In genomic region chr21:46181436-46181835, GRCh38 we compare ENCODE assay signal across 18 cellular contexts. TPM values are rescaled to one million over a fixed set of nuclear protein-coding genes. Genes with fewer than 3 reads are reported as not detected.
A peak's percentile ranks its signal among the peaks of the same experiment; 100 is the strongest.
DNase-seq lines count a peak whose midpoint lies in the region; ATAC-seq, FAIRE-seq and TF ChIP-seq lines count a peak whose summit lies in the region.
"Had no signal": no experiment of that assay in that cellular context is flagged by ENCODE, and none has a peak within 500 bp of the region (broad histone marks: within the 10 kb centered on the region; RNA-seq: fewer than 3 reads in every experiment).

No MANE protein-coding gene starts in this region.

- no peaks in the 10 kb centered on the region; a peak in 1 of 5 replicates for H3K27me3 ChIP-seq in HepG2 (ENCODE audit: control insufficient read depth in 1 of 2, insufficient read depth in 2 of 2, low read length in 2 of 2)
- H3K27me3 ChIP-seq in right lobe of liver = no peaks in the 10 kb centered on the region
- no peaks in the 10 kb centered on the region for H3K27me3 ChIP-seq in K562 (ENCODE audit: control insufficient read depth in 2 of 2, insufficient read depth in 2 of 2, low read length in 2 of 2)
- no peaks in the 10 kb centered on the region for H3K27me3 ChIP-seq in aorta (ENCODE audit: control insufficient read depth in 1 of 2, insufficient read depth in 2 of 2, low read length in 1 of 2)

- H3K4me1 ChIP-seq in HepG2 (ENCODE audit: insufficient read depth, low read length) (peaks cover 20% of the 10 kb centered on the region), right lobe of liver (no peaks in the 10 kb centered on the region), K562 (replicated peaks in 1 of 2; ENCODE audit: control insufficient read depth in 2 of 2, insufficient read depth in 2 of 2, low read length in 2 of 2) (peaks cover 45 to 68% of the 10 kb centered on the region in 2 experiments), aorta (ENCODE audit: control insufficient read depth in 1 of 2, insufficient read depth in 2 of 2, low read length in 2 of 2) (no peaks in the 10 kb centered on the region)

- H3K27ac ChIP-seq in HepG2 (ENCODE audit: extremely low read length, insufficient read depth, low read length) (no peak overlapping the region), right lobe of liver (no peak overlapping the region), K562 (ENCODE audit: extremely low read depth, low read depth, low read length) (no peak overlapping the region), aorta (ENCODE audit: low read depth in 1 of 2, low read length in 2 of 2) (no peak overlapping the region)

- POLR2A ChIA-PET in HepG2 (lab: Yijun Ruan, JAX) = no interaction called here
- POLR2A ChIA-PET in K562 (lab: Yijun Ruan, JAX) = interaction anchor here (1.8 kb wide), 1 partner anchor 9 kb away, joined by 5 read pairs; no protein-coding TSS in a partner anchor

- no peak for FAIRE-seq in HepG2 (lab: Jason Lieb, UNC)
- no peak for FAIRE-seq in K562 (lab: Jason Lieb, UNC)

- H3K4me2 ChIP-seq in HepG2 (ENCODE audit: low read depth, low read length) (no peak overlapping the region), K562 (ENCODE audit: insufficient read depth, low read length) (no peak overlapping the region)

- H3K9me3 Mint-ChIP-seq in nephron = peaks cover 13% of the 10 kb centered on the region

- TF ChIP-seq CTCF in HepG2 (CRISPR knock-in tag; IDR thresholded peaks at IDR 0.05) (no peak), right lobe of liver (IDR thresholded peaks at IDR 0.05) (no peak), K562 (IDR thresholded peaks at IDR 0.05 in 2 of 3, conservative IDR thresholded peaks at IDR 0.05 in 1 of 3; ENCODE audit: insufficient read depth in 2 of 3, low read depth in 1 of 3, low read length in 3 of 3) (no peak), nephron (IDR thresholded peaks at IDR 0.05; ENCODE audit: unreplicated experiment in 3 of 3) (no peak)

- intact Hi-C loops in HepG2 (cut with micrococcal nuclease; ENCODE audit: unreplicated experiment) = no loop called here
- intact Hi-C loops in right lobe of liver (cut with DNase I) = no loop called here
- intact Hi-C loops in K562 (cut with micrococcal nuclease) = no loop called here
- intact Hi-C loops in aorta (cut with DNase I) = loop anchor here in 1 of 2 donors (5.0 kb wide), 1 partner anchor 141 kb away; the partner anchor contains the start of genes C21orf58 and PCNT

- no peaks in the 10 kb centered on the region for H3K36me3 ChIP-seq in HepG2 (replicated peaks in 1 of 2; ENCODE audit: control insufficient read depth in 1 of 2, insufficient read depth in 2 of 2, low read length in 2 of 2)
- H3K36me3 ChIP-seq in right lobe of liver = no peaks in the 10 kb centered on the region
- peaks cover 30% of the 10 kb centered on the region; the same call in 1 of the 3 replicates for H3K36me3 ChIP-seq in K562 (ENCODE audit: control insufficient read depth, insufficient read depth, low read length)
- H3K36me3 ChIP-seq in aorta (ENCODE audit: control insufficient read depth in 1 of 2, insufficient read depth in 2 of 2, low read length in 1 of 2) = no peaks in the 10 kb centered on the region

- TF ChIP-seq EP300 in HepG2 (IDR thresholded peaks at IDR 0.05; ENCODE audit: low read depth in 2 of 2, low read length in 2 of 2) (no peak), HepG2 (CRISPR knock-in tag; IDR thresholded peaks at IDR 0.05; ENCODE audit: borderline replicate concordance) (no peak), K562 (IDR thresholded peaks at IDR 0.05; ENCODE audit: low read length) (no peak)

- no TSS peak for BruUV-seq in HepG2 (replicated peaks; lab: Mats Ljungman, UMichigan)
- no TSS peak for BruUV-seq in K562 (replicated peaks; lab: Mats Ljungman, UMichigan)

- H3K79me2 ChIP-seq in HepG2 (ENCODE audit: insufficient read depth, low read length) (no peaks in the 10 kb centered on the region), K562 (ENCODE audit: control insufficient read depth, insufficient read depth, low read length) (peaks cover 70% of the 10 kb centered on the region)

- H3K4me1 Mint-ChIP-seq in nephron = peaks cover 12% of the 10 kb centered on the region

- no CpG with 5 or more reads among the region's 19 CpGs for WGBS in HepG2 (ENCODE audit: low lambda C conversion rate)
- 87% methylated on average over 6 of the region's 19 CpGs for WGBS in right lobe of liver (ENCODE audit: insufficient coverage, low coverage, low lambda C conversion rate, missing lambda C conversion rate)
- 88% methylated on average over 19 of the region's 19 CpGs for WGBS in K562 (ENCODE audit: insufficient coverage, low coverage, missing lambda C conversion rate)
- WGBS in aorta, 2 donors = 89% methylated on average over 19 of the region's 19 CpGs

- ATAC-seq in HepG2 (peak; percentile 3; the same call in 1 of the 3 replicates), right lobe of liver (no peak), K562 (no peak), aorta (ENCODE audit: low FRiP score) (no peak)

- H3K9ac ChIP-seq in HepG2 (ENCODE audit: insufficient read depth, low read depth, low read length) (no peak overlapping the region), K562 (ENCODE audit: insufficient read depth in 1 of 2, low read depth in 2 of 2, low read length in 2 of 2) (peak overlapping the region in 1 of 2 experiments; percentile 87; a peak in 2 of 4 replicates)

- H3K9me1 ChIP-seq in K562 (ENCODE audit: control insufficient read depth, insufficient read depth, low read length) = peaks cover 5% of the 10 kb centered on the region

- TF ChIP-seq RAD21 in HepG2 (CRISPR knock-in tag; IDR thresholded peaks at IDR 0.05) = no peak
- TF ChIP-seq RAD21 in K562 (CRISPR knock-in tag; conservative IDR thresholded peaks at IDR 0.05 in 1 of 2, IDR thresholded peaks at IDR 0.05 in 1 of 2) = no peak

- H3K36me3 Mint-ChIP-seq in nephron (ENCODE audit: low read depth) = peaks cover 33% of the 10 kb centered on the region
- H3K36me3 Mint-ChIP-seq: CD14-positive monocyte had no signal

- H3K9me3 ChIP-seq in HepG2 (ENCODE audit: low read length) (no peaks in the 10 kb centered on the region), right lobe of liver (no peaks in the 10 kb centered on the region), K562 (replicated peaks; ENCODE audit: control insufficient read depth, insufficient read depth, low read depth, low read length) (no peaks in the 10 kb centered on the region), aorta (ENCODE audit: control insufficient read depth, low read length) (no peaks in the 10 kb centered on the region)

- CTCF ChIA-PET in HepG2 (lab: Yijun Ruan, JAX; ENCODE audit: low intra/inter-chr PET ratio, low total read pairs) = no interaction called here
- CTCF ChIA-PET in K562 (lab: Yijun Ruan, JAX; ENCODE audit: low intra/inter-chr PET ratio) = interaction anchor here (0.6 kb wide), 1 partner anchor 309 kb away, joined by 3 read pairs; no protein-coding TSS in a partner anchor

- H3K4me3 Mint-ChIP-seq in nephron = peak overlapping the region in 2 of 3 experiments; percentile 27 to 47
- H3K4me3 Mint-ChIP-seq: CD14-positive monocyte had no signal

- DNase-seq in HepG2 (ENCODE audit: low spot score) (no peak), right lobe of liver (no peak), K562 (ENCODE audit: extremely low read depth in 1 of 4, low spot score in 3 of 4) (peak in 1 of 4 experiments; percentile 16), aorta (peak; percentile 42 to 72), GM19240 (ENCODE audit: insufficient read length, low spot score) (no peak), superior temporal gyrus (ENCODE audit: extremely low spot score) (no peak), UCSD-AML1 (lab: John Stamatoyannopoulos, UW; ENCODE audit: unreplicated experiment) (no peak)
- DNase-seq: ACHN; AML-193; HCEC 1CT; MV-4-11; NCI-H1417; NCI-H187 treated with DMSO at 0.1 percent for 48 hours; NCI-H446; NCI-H69; NK-92 treated with Interleukin-12 subunit alpha and Interleukin-12 subunit beta, amount 100 ng/mL, for 24 hours had no signal

- no peak for TF ChIP-seq POLR2A in HepG2 (IDR thresholded peaks at IDR 0.05; ENCODE audit: insufficient read depth in 1 of 2, low read depth in 2 of 2, low read length in 2 of 2)
- TF ChIP-seq POLR2A in right lobe of liver (IDR thresholded peaks at IDR 0.05) = no peak
- no peak for TF ChIP-seq POLR2A in K562 (conservative IDR thresholded peaks at IDR 0.05)

- peak overlapping the region in 2 of 3 experiments; percentile 25 to 29 for H3K27ac Mint-ChIP-seq in nephron

- H2AFZ ChIP-seq in HepG2 (ENCODE audit: low read length) = no peak overlapping the region
- no peak overlapping the region for H2AFZ ChIP-seq in K562 (ENCODE audit: low read depth, low read length)

- H3K4me3 ChIP-seq in HepG2 (replicated peaks in 1 of 3; ENCODE audit: insufficient read depth in 1 of 3, low read depth in 2 of 3, low read length in 3 of 3) (no peak overlapping the region), right lobe of liver (no peak overlapping the region), K562 (no peak overlapping the region), aorta (ENCODE audit: low read length in 2 of 2) (no peak overlapping the region)

- H3K27me3 Mint-ChIP-seq in nephron (ENCODE audit: low read depth) = no peaks in the 10 kb centered on the region

- in situ Hi-C loops in HepG2 (cut with HindIII; ENCODE audit: extremely low pct_ligation_motif_present, low pct_unique_long_range_greater_than_20kb) (no loop called here), K562 (cut with MboI) (no loop called here)

- 0 out of 2 replicates have a peak, but pooled peaks cover 2% of the 10 kb centered on the region for H4K20me1 ChIP-seq in HepG2 (ENCODE audit: insufficient read depth, low read length)
- no peaks in the 10 kb centered on the region for H4K20me1 ChIP-seq in K562 (replicated peaks; ENCODE audit: control insufficient read depth, insufficient read depth, low read length)

RNA-seq across cellular contexts. Expression of gene SPATC1L, which starts 2.8 kb away (rescaled TPM):
- 2.8 and 3.3 TPM in 2 replicates for total RNA-seq in HepG2 (2016; rRNA removed; fragmentation: Illumina TruSeq; extraction: Trizol)
- 2.1 and 2.7 TPM in 2 replicates for total RNA-seq in HepG2 (2016; cell fraction: cytosol; rRNA removed; fragmentation: Illumina TruSeq; extraction: Trizol; ENCODE audit: low read depth)
- 3.0 and 3.3 TPM in 2 replicates for total RNA-seq in HepG2 (2016; cell fraction: insoluble cytoplasmic fraction; rRNA removed; fragmentation: Illumina TruSeq; extraction: Trizol)
- total RNA-seq in HepG2 (2016; cell fraction: membrane; rRNA removed; fragmentation: Illumina TruSeq; extraction: Trizol) = 3.0 and 3.8 TPM in 2 replicates
- 1.5 and 1.7 TPM in 2 replicates for total RNA-seq in HepG2 (2016; cell fraction: nucleus; rRNA removed; fragmentation: Illumina TruSeq; extraction: Trizol)
- polyA plus RNA-seq in HepG2 (2011; rRNA removed) = 1.4 and 2.6 TPM in 2 replicates
- polyA plus RNA-seq in HepG2 (2011; cell fraction: cytosol; rRNA removed) = 1.4 and 2.8 TPM in 2 replicates
- 9.6 and 9.7 TPM in 2 replicates for polyA plus RNA-seq in HepG2 (2011; cell fraction: nucleus; rRNA removed)
- polyA plus RNA-seq in HepG2 (2012) = 7.3 and 10.9 TPM in 2 replicates
- 5.4 and 5.7 TPM in 2 replicates for polyA plus RNA-seq in HepG2 (2016; cell fraction: cytosol; fragmentation: Illumina TruSeq; extraction: Trizol; ENCODE audit: low read depth)
- 5.9 and 7.1 TPM in 2 replicates for polyA plus RNA-seq in HepG2 (2016; cell fraction: insoluble cytoplasmic fraction; fragmentation: Illumina TruSeq; extraction: Trizol; ENCODE audit: low read depth)
- polyA plus RNA-seq in HepG2 (2016; cell fraction: membrane; fragmentation: Illumina TruSeq; extraction: Trizol; ENCODE audit: low read depth) = 6.0 and 7.3 TPM in 2 replicates
- polyA plus RNA-seq in HepG2 (2016; cell fraction: nucleus; fragmentation: Illumina TruSeq; extraction: Trizol; ENCODE audit: insufficient read depth, low read depth) = 5.8 and 6.5 TPM in 2 replicates
- polyA minus RNA-seq in HepG2 (2011; rRNA and poly(A)+ RNA removed; ENCODE audit: low replicate concordance) = 2.4 and 3.4 TPM in 2 replicates
- polyA minus RNA-seq in HepG2 (2011; cell fraction: cytosol; rRNA and poly(A)+ RNA removed) = 3.4 and 5.6 TPM in 2 replicates
- polyA minus RNA-seq in HepG2 (2011; cell fraction: nucleus; rRNA and poly(A)+ RNA removed) = 0.77 and 1.6 TPM in 2 replicates
- 1 to 10 TPM in 1 of 6 experiments, under 1 TPM in 3, not detected in 2; 0.31 to 1.7 (median 0.51) TPM for total RNA-seq in right lobe of liver
- 20.1 and 44.2 TPM in 2 replicates for total RNA-seq in K562 (2011; cell fraction: chromatin; rRNA removed; ENCODE audit: low replicate concordance)
- total RNA-seq in K562 (2011; cell fraction: nucleolus; rRNA removed) = 39.1 and 40.0 TPM in 2 replicates
- total RNA-seq in K562 (2011; cell fraction: nucleoplasm; rRNA removed) = 28.1 and 28.7 TPM in 2 replicates
- 63.7 and 104 TPM in 2 replicates for total RNA-seq in K562 (2014; rRNA removed)
- total RNA-seq in K562 (2014; rRNA removed; fragmentation: Illumina TruSeq; extraction: Trizol) = 10.4 and 12.6 TPM in 2 replicates
- total RNA-seq in K562 (2015; rRNA removed; fragmentation: Illumina TruSeq; extraction: Trizol) = 29.7 and 31.9 TPM in 2 replicates
- 118 and 121 TPM in 2 replicates for total RNA-seq in K562 (2021)
- 6.7 and 23.0 TPM in 2 replicates for polyA plus RNA-seq in K562 (2011; rRNA removed)
- polyA plus RNA-seq in K562 (2011; cell fraction: cytosol; rRNA removed) = 22.2 and 53.4 TPM in 2 replicates
- 41.7 and 48.0 TPM in 2 replicates for polyA plus RNA-seq in K562 (2011; cell fraction: nucleus; rRNA removed)
- 94.4 and 104 TPM in 2 replicates for polyA plus RNA-seq in K562 (2012)
- polyA plus RNA-seq in K562 (2014; fragmentation: Illumina TruSeq; extraction: Trizol) = 38.3 and 84.8 TPM in 2 replicates
- polyA plus RNA-seq in K562 (2014; fragmentation: Nextera tagmentation; extraction: Ambion mirVana) = under 1 TPM in 1 of 2 experiments, not detected in 1; 0.14 TPM
- polyA plus RNA-seq in K562 (2014; rRNA removed) = 40.6 and 50.4 TPM in 2 replicates
- 4.8 and 6.1 TPM in 2 replicates for polyA minus RNA-seq in K562 (2011; rRNA and poly(A)+ RNA removed)
- 45.0 and 94.2 TPM in 2 replicates for polyA minus RNA-seq in K562 (2011; cell fraction: cytosol; rRNA and poly(A)+ RNA removed)
- polyA minus RNA-seq in K562 (2011; cell fraction: nucleus; rRNA and poly(A)+ RNA removed) = 10.6 and 16.9 TPM in 2 replicates
- 10 to 100 TPM in 1 of 2 donors, 1 to 10 TPM in 1; 5.2 to 12.4 TPM for total RNA-seq in aorta
- 10 to 100 TPM in 1 of 2 donors, 1 to 10 TPM in 1; 2.4 to 47.9 TPM for polyA plus RNA-seq in aorta

RNA-seq across cellular contexts. Expression of gene FTCD, which starts 26.1 kb away (rescaled TPM):
- total RNA-seq in HepG2 (2016; rRNA removed; fragmentation: Illumina TruSeq; extraction: Trizol) (78.5 and 105 TPM in 2 replicates), right lobe of liver (100 to 1,000 TPM; 141 to 668 (median 417) TPM), K562 (2014; rRNA removed) (not detected in 2 replicates), K562 (2014; rRNA removed; fragmentation: Illumina TruSeq; extraction: Trizol) (not detected in 2 replicates), K562 (2015; rRNA removed; fragmentation: Illumina TruSeq; extraction: Trizol) (0.08 and 0.25 TPM in 2 replicates), K562 (2021) (0.74 and 1.1 TPM in 2 replicates), aorta (1 to 10 TPM; 1.1 to 2.6 TPM)
- total RNA-seq in HepG2 (2016; cell fraction: cytosol; rRNA removed; fragmentation: Illumina TruSeq; extraction: Trizol; ENCODE audit: low read depth) = 13.1 and 13.2 TPM in 2 replicates
- total RNA-seq in HepG2 (2016; cell fraction: insoluble cytoplasmic fraction; rRNA removed; fragmentation: Illumina TruSeq; extraction: Trizol) = 61.2 and 115 TPM in 2 replicates
- 21.0 and 27.4 TPM in 2 replicates for total RNA-seq in HepG2 (2016; cell fraction: membrane; rRNA removed; fragmentation: Illumina TruSeq; extraction: Trizol)
- 94.5 and 110 TPM in 2 replicates for total RNA-seq in HepG2 (2016; cell fraction: nucleus; rRNA removed; fragmentation: Illumina TruSeq; extraction: Trizol)
- polyA plus RNA-seq in HepG2 (2011; rRNA removed) (75.7 and 112 TPM in 2 replicates), K562 (2011; rRNA removed) (0.11 and 0.41 TPM in 2 replicates), K562 (2014; fragmentation: Illumina TruSeq; extraction: Trizol) (not detected in 2 replicates), K562 (2014; fragmentation: Nextera tagmentation; extraction: Ambion mirVana) (not detected), K562 (2014; rRNA removed) (0.50 and 1.6 TPM in 2 replicates), aorta (1 to 10 TPM in 1 of 2 donors, under 1 TPM in 1; 0.50 to 8.7 TPM)
- polyA plus RNA-seq in HepG2 (2011; cell fraction: cytosol; rRNA removed) = 34.7 and 61.2 TPM in 2 replicates
- polyA plus RNA-seq in HepG2 (2011; cell fraction: nucleus; rRNA removed) = 656 and 751 TPM in 2 replicates
- 108 and 140 TPM in 2 replicates for polyA plus RNA-seq in HepG2 (2012)
- 11.0 and 12.4 TPM in 2 replicates for polyA plus RNA-seq in HepG2 (2016; cell fraction: cytosol; fragmentation: Illumina TruSeq; extraction: Trizol; ENCODE audit: low read depth)
- 47.9 and 52.0 TPM in 2 replicates for polyA plus RNA-seq in HepG2 (2016; cell fraction: insoluble cytoplasmic fraction; fragmentation: Illumina TruSeq; extraction: Trizol; ENCODE audit: low read depth)
- 11.9 and 17.7 TPM in 2 replicates for polyA plus RNA-seq in HepG2 (2016; cell fraction: membrane; fragmentation: Illumina TruSeq; extraction: Trizol; ENCODE audit: low read depth)
- polyA plus RNA-seq in HepG2 (2016; cell fraction: nucleus; fragmentation: Illumina TruSeq; extraction: Trizol; ENCODE audit: insufficient read depth, low read depth) = 369 and 379 TPM in 2 replicates
- polyA minus RNA-seq in HepG2 (2011; rRNA and poly(A)+ RNA removed; ENCODE audit: low replicate concordance) = 0.42 and 84.7 TPM in 2 replicates
- 33.3 and 39.2 TPM in 2 replicates for polyA minus RNA-seq in HepG2 (2011; cell fraction: cytosol; rRNA and poly(A)+ RNA removed)
- 93.9 and 118 TPM in 2 replicates for polyA minus RNA-seq in HepG2 (2011; cell fraction: nucleus; rRNA and poly(A)+ RNA removed)
- total RNA-seq in K562 (2011; cell fraction: chromatin; rRNA removed; ENCODE audit: low replicate concordance) = 5.4 and 12.8 TPM in 2 replicates
- 7.2 and 7.5 TPM in 2 replicates for total RNA-seq in K562 (2011; cell fraction: nucleolus; rRNA removed)
- 3.4 and 5.4 TPM in 2 replicates for total RNA-seq in K562 (2011; cell fraction: nucleoplasm; rRNA removed)
- polyA plus RNA-seq in K562 (2011; cell fraction: cytosol; rRNA removed) = 0.19 and 0.69 TPM in 2 replicates
- 2.6 and 3.7 TPM in 2 replicates for polyA plus RNA-seq in K562 (2011; cell fraction: nucleus; rRNA removed)
- 1.5 and 3.0 TPM in 2 replicates for polyA plus RNA-seq in K562 (2012)
- polyA minus RNA-seq in K562 (2011; rRNA and poly(A)+ RNA removed) = 0.49 TPM in 1 of 2 replicates, not detected in the other
- polyA minus RNA-seq in K562 (2011; cell fraction: cytosol; rRNA and poly(A)+ RNA removed) = not detected in 2 replicates
- 0.54 and 0.56 TPM in 2 replicates for polyA minus RNA-seq in K562 (2011; cell fraction: nucleus; rRNA and poly(A)+ RNA removed)
- polyA plus RNA-seq: CD14-positive monocyte had no signal

RNA-seq across cellular contexts. Expression of gene LSS, which starts 47.1 kb away (rescaled TPM):
- total RNA-seq in HepG2 (2016; rRNA removed; fragmentation: Illumina TruSeq; extraction: Trizol) = 73.5 and 113 TPM in 2 replicates
- 7.3 and 7.8 TPM in 2 replicates for total RNA-seq in HepG2 (2016; cell fraction: cytosol; rRNA removed; fragmentation: Illumina TruSeq; extraction: Trizol; ENCODE audit: low read depth)
- total RNA-seq in HepG2 (2016; cell fraction: insoluble cytoplasmic fraction; rRNA removed; fragmentation: Illumina TruSeq; extraction: Trizol) = 62.4 and 115 TPM in 2 replicates
- 31.7 and 32.0 TPM in 2 replicates for total RNA-seq in HepG2 (2016; cell fraction: membrane; rRNA removed; fragmentation: Illumina TruSeq; extraction: Trizol)
- total RNA-seq in HepG2 (2016; cell fraction: nucleus; rRNA removed; fragmentation: Illumina TruSeq; extraction: Trizol) = 138 and 169 TPM in 2 replicates
- polyA plus RNA-seq in HepG2 (2011; rRNA removed) = 72.6 and 182 TPM in 2 replicates
- polyA plus RNA-seq in HepG2 (2011; cell fraction: cytosol; rRNA removed) = 29.6 and 35.0 TPM in 2 replicates
- 771 and 1,172 TPM in 2 replicates for polyA plus RNA-seq in HepG2 (2011; cell fraction: nucleus; rRNA removed)
- polyA plus RNA-seq in HepG2 (2012) = 69.9 and 111 TPM in 2 replicates
- 5.3 and 5.5 TPM in 2 replicates for polyA plus RNA-seq in HepG2 (2016; cell fraction: cytosol; fragmentation: Illumina TruSeq; extraction: Trizol; ENCODE audit: low read depth)
- 44.5 and 58.2 TPM in 2 replicates for polyA plus RNA-seq in HepG2 (2016; cell fraction: insoluble cytoplasmic fraction; fragmentation: Illumina TruSeq; extraction: Trizol; ENCODE audit: low read depth)
- polyA plus RNA-seq in HepG2 (2016; cell fraction: membrane; fragmentation: Illumina TruSeq; extraction: Trizol; ENCODE audit: low read depth) = 14.1 and 14.6 TPM in 2 replicates
- 296 and 309 TPM in 2 replicates for polyA plus RNA-seq in HepG2 (2016; cell fraction: nucleus; fragmentation: Illumina TruSeq; extraction: Trizol; ENCODE audit: insufficient read depth, low read depth)
- polyA minus RNA-seq in HepG2 (2011; rRNA and poly(A)+ RNA removed; ENCODE audit: low replicate concordance) = 67.2 and 95.6 TPM in 2 replicates
- polyA minus RNA-seq in HepG2 (2011; cell fraction: cytosol; rRNA and poly(A)+ RNA removed) = 16.2 and 25.1 TPM in 2 replicates
- 66.3 and 114 TPM in 2 replicates for polyA minus RNA-seq in HepG2 (2011; cell fraction: nucleus; rRNA and poly(A)+ RNA removed)
- 100 to 1,000 TPM in 1 of 6 experiments, 10 to 100 TPM in 5; 37.0 to 103 (median 59.6) TPM for total RNA-seq in right lobe of liver
- total RNA-seq in K562 (2011; cell fraction: chromatin; rRNA removed; ENCODE audit: low replicate concordance) = 322 and 719 TPM in 2 replicates
- total RNA-seq in K562 (2011; cell fraction: nucleolus; rRNA removed) = 292 and 343 TPM in 2 replicates
- 326 and 359 TPM in 2 replicates for total RNA-seq in K562 (2011; cell fraction: nucleoplasm; rRNA removed)
- total RNA-seq in K562 (2014; rRNA removed) = 56.4 and 67.6 TPM in 2 replicates
- total RNA-seq in K562 (2014; rRNA removed; fragmentation: Illumina TruSeq; extraction: Trizol) = 10.6 and 15.1 TPM in 2 replicates
- 29.6 and 29.8 TPM in 2 replicates for total RNA-seq in K562 (2015; rRNA removed; fragmentation: Illumina TruSeq; extraction: Trizol)
- total RNA-seq in K562 (2021) = 87.9 and 89.5 TPM in 2 replicates
- polyA plus RNA-seq in K562 (2011; rRNA removed) = 81.3 and 221 TPM in 2 replicates
- polyA plus RNA-seq in K562 (2011; cell fraction: cytosol; rRNA removed) = 98.8 and 159 TPM in 2 replicates
- polyA plus RNA-seq in K562 (2011; cell fraction: nucleus; rRNA removed) = 739 and 1,169 TPM in 2 replicates
- 51.7 and 64.9 TPM in 2 replicates for polyA plus RNA-seq in K562 (2012)
- 37.4 and 43.3 TPM in 2 replicates for polyA plus RNA-seq in K562 (2014; fragmentation: Illumina TruSeq; extraction: Trizol)
- polyA plus RNA-seq in K562 (2014; fragmentation: Nextera tagmentation; extraction: Ambion mirVana) = 1 to 10 TPM; 2.2 to 2.7 TPM
- 58.2 and 80.7 TPM in 2 replicates for polyA plus RNA-seq in K562 (2014; rRNA removed)
- polyA minus RNA-seq in K562 (2011; rRNA and poly(A)+ RNA removed) = 117 and 159 TPM in 2 replicates
- polyA minus RNA-seq in K562 (2011; cell fraction: cytosol; rRNA and poly(A)+ RNA removed) = 32.4 and 62.6 TPM in 2 replicates
- 91.6 and 197 TPM in 2 replicates for polyA minus RNA-seq in K562 (2011; cell fraction: nucleus; rRNA and poly(A)+ RNA removed)
- total RNA-seq in aorta = 10 to 100 TPM; 60.2 to 85.2 TPM
- 10 to 100 TPM in 1 of 2 donors, 1 to 10 TPM in 1; 9.3 to 52.0 TPM for polyA plus RNA-seq in aorta

Comparison
In these comparisons a context has a peak if more than half of its experiments do, and no peak if none do; other contexts are left out.
1. DNase-seq: peak in aorta (2 of 2); none in HepG2 (single experiment), right lobe of liver (0 of 3), GM19240 (single experiment), superior temporal gyrus (single experiment) and UCSD-AML1 (single experiment).
2. Of the 241 proteins assayed by ChIP-seq in both HepG2 and K562: peak only in HepG2: none; only in K562: FIP1L1; in both: none; in neither: 240.